Comparison of ENCODE assay signal across 11 cellular contexts in genomic region chr7:23759556-23760391, GRCh38. TPM values are rescaled to one million over a fixed set of nuclear protein-coding genes. Genes with fewer than 3 reads are reported as not detected.
DNase-seq lines count a peak whose midpoint lies in the region; ATAC-seq, FAIRE-seq and TF ChIP-seq lines count a peak whose summit lies in the region.
"Had no signal": no experiment of that assay in that cellular context is flagged by ENCODE, and none has a peak within 500 bp of the region (broad histone marks: within the 10 kb centered on the region; RNA-seq: fewer than 3 reads in every experiment).

No MANE protein-coding gene starts in this region.

- DNase-seq in COLO668 (lab: John Stamatoyannopoulos, UW; ENCODE audit: unreplicated experiment) (peak; percentile 27), HTR-8/SVneo (ENCODE audit: insufficient read length, low spot score) (peak; percentile 60), kidney tubule cell (ENCODE audit: low spot score) (peak; percentile 96), ureter (ENCODE audit: low spot score) (no peak), thyroid gland (no peak)
- no peak for DNase-seq in CD4-positive, alpha-beta memory T cell
- no peak for DNase-seq in stimulated activated effector memory CD8-positive, alpha-beta T cell treated with anti-CD3 and anti-CD28 coated beads, Interleukin-12 subunit alpha, Interleukin-12 subunit beta, amount 100 ng/mL, for 72 hours (ENCODE audit: low spot score in 2 of 2)
- DNase-seq: BE2C, Kasumi-1, transverse colon had no signal

- TF ChIP-seq CTCF in thyroid gland (IDR thresholded peaks at IDR 0.05), result no peak

- ATAC-seq in SK-N-SH treated with all-trans-retinoic acid at 6 μM for 48 hours, result peak; percentile 64
- no peak for ATAC-seq in stimulated activated effector memory CD8-positive, alpha-beta T cell treated with anti-CD3 and anti-CD28 coated beads, Interleukin-12 subunit alpha, Interleukin-12 subunit beta, amount 100 ng/mL, for 72 hours

- no peak overlapping the region for H3K4me3 Mint-ChIP-seq in CD4-positive, alpha-beta memory T cell
- no peak overlapping the region for H3K4me3 Mint-ChIP-seq in stimulated activated effector memory CD8-positive, alpha-beta T cell treated with anti-CD3 and anti-CD28 coated beads, Interleukin-12 subunit alpha, Interleukin-12 subunit beta, amount 100 ng/mL, for 72 hours

- no peaks in the 10 kb centered on the region for H3K27me3 ChIP-seq in CD4-positive, alpha-beta memory T cell (ENCODE audit: insufficient read depth, low read length)
- no peaks in the 10 kb centered on the region for H3K27me3 ChIP-seq in thyroid gland
- H3K27me3 ChIP-seq: BE2C, transverse colon had no signal

- TF ChIP-seq POLR2A in thyroid gland (IDR thresholded peaks at IDR 0.05), result no peak

- POLR2A ChIA-PET in CD4-positive, alpha-beta memory T cell (lab: Charles Lee; ENCODE audit: partially characterized antibody), result no interaction called here

- H3K27ac ChIP-seq in CD4-positive, alpha-beta memory T cell (ENCODE audit: low read depth, low read length), result no peak overlapping the region
- no peak overlapping the region for H3K27ac ChIP-seq in thyroid gland
- H3K27ac ChIP-seq: transverse colon had no signal

- no peaks in the 10 kb centered on the region for H3K36me3 ChIP-seq in CD4-positive, alpha-beta memory T cell (ENCODE audit: insufficient read depth, low read length)
- H3K36me3 ChIP-seq in thyroid gland, result no peaks in the 10 kb centered on the region
- H3K36me3 ChIP-seq: BE2C, transverse colon had no signal

- no peaks in the 10 kb centered on the region for H3K27me3 Mint-ChIP-seq in CD4-positive, alpha-beta memory T cell

- FAIRE-seq in HTR-8/SVneo (lab: Jason Lieb, UNC), result peak; percentile 13

- intact Hi-C loops in CD4-positive, alpha-beta memory T cell (cut with micrococcal nuclease), result no loop called here
- intact Hi-C loops in thyroid gland (cut with DNase I), result no loop called here

- H3K9me3 Mint-ChIP-seq in CD4-positive, alpha-beta memory T cell, result peaks cover 0 to 2% (median 0%) of the 10 kb centered on the region in 8 donors
- H3K9me3 Mint-ChIP-seq in stimulated activated effector memory CD8-positive, alpha-beta T cell treated with anti-CD3 and anti-CD28 coated beads, Interleukin-12 subunit alpha, Interleukin-12 subunit beta, amount 100 ng/mL, for 72 hours, result no peaks in the 10 kb centered on the region

- peaks cover 11 to 37% (median 18%) of the 10 kb centered on the region in 4 donors for H3K4me1 Mint-ChIP-seq in CD4-positive, alpha-beta memory T cell
- no peaks in the 10 kb centered on the region for H3K4me1 Mint-ChIP-seq in stimulated activated effector memory CD8-positive, alpha-beta T cell treated with anti-CD3 and anti-CD28 coated beads, Interleukin-12 subunit alpha, Interleukin-12 subunit beta, amount 100 ng/mL, for 72 hours

- no peaks in the 10 kb centered on the region for H3K4me1 ChIP-seq in CD4-positive, alpha-beta memory T cell (ENCODE audit: insufficient read depth, low read length)
- peaks cover 0 to 8% of the 10 kb centered on the region in 2 donors for H3K4me1 ChIP-seq in thyroid gland
- H3K4me1 ChIP-seq: BE2C had no signal

- H3K4me3 ChIP-seq in CD4-positive, alpha-beta memory T cell (ENCODE audit: low read length in 2 of 2), result no peak overlapping the region
- no peak overlapping the region for H3K4me3 ChIP-seq in thyroid gland (replicated peaks in 1 of 3)
- H3K4me3 ChIP-seq: transverse colon had no signal

- CTCF ChIA-PET in CD4-positive, alpha-beta memory T cell (lab: Charles Lee; ENCODE audit: partially characterized antibody), result interaction anchor here (1.6 kb wide), 1 partner anchor 10 kb away, joined by 3 read pairs; no protein-coding TSS in a partner anchor

- H3K9me3 ChIP-seq in CD4-positive, alpha-beta memory T cell (ENCODE audit: control insufficient read depth in 1 of 2, low read length in 2 of 2), result no peaks in the 10 kb centered on the region
- H3K9me3 ChIP-seq in thyroid gland, result no peaks in the 10 kb centered on the region
- H3K9me3 ChIP-seq: BE2C, transverse colon had no signal

- H3K27ac Mint-ChIP-seq in CD4-positive, alpha-beta memory T cell, result peak overlapping the region in 1 of 7 donors; percentile 4
- H3K27ac Mint-ChIP-seq in stimulated activated effector memory CD8-positive, alpha-beta T cell treated with anti-CD3 and anti-CD28 coated beads, Interleukin-12 subunit alpha, Interleukin-12 subunit beta, amount 100 ng/mL, for 72 hours, result no peak overlapping the region

- peaks cover 3 to 11% of the 10 kb centered on the region in 2 donors for H3K36me3 Mint-ChIP-seq in CD4-positive, alpha-beta memory T cell
- no peaks in the 10 kb centered on the region for H3K36me3 Mint-ChIP-seq in stimulated activated effector memory CD8-positive, alpha-beta T cell treated with anti-CD3 and anti-CD28 coated beads, Interleukin-12 subunit alpha, Interleukin-12 subunit beta, amount 100 ng/mL, for 72 hours

TF ChIP-seq in SK-N-SH treated with all-trans-retinoic acid at 6 μM for 48 hours, 23 proteins besides CTCF, POLR2A, EP300 and RAD21:
- 0 out of 2 replicates have a peak, but pooled peaks have one; percentile 57 for TF ChIP-seq POU6F1 (CRISPR knock-in tag; IDR thresholded peaks at IDR 0.05; ENCODE audit: borderline replicate concordance, low read depth)
- TF ChIP-seq CSDC2 (CRISPR knock-in tag; IDR thresholded peaks at IDR 0.05), result peak; percentile 24; the same call in 1 of the 2 replicates
- TF ChIP-seq OSR1 (CRISPR knock-in tag; IDR thresholded peaks at IDR 0.05), result no peak
- TF ChIP-seq TOX (CRISPR knock-in tag; IDR thresholded peaks at IDR 0.05; ENCODE audit: borderline replicate concordance), result no peak
- TF ChIP-seq ESRRG (CRISPR knock-in tag; IDR thresholded peaks at IDR 0.05), result no peak
- TF ChIP-seq PATZ1 (CRISPR knock-in tag; IDR thresholded peaks at IDR 0.05; ENCODE audit: borderline replicate concordance), result peak; percentile 46; the same call in 1 of the 2 replicates
- TF ChIP-seq TCF4 (CRISPR knock-in tag; IDR thresholded peaks at IDR 0.05; ENCODE audit: borderline replicate concordance), result no peak
- TF ChIP-seq ZNF70 (CRISPR knock-in tag; IDR thresholded peaks at IDR 0.05), result no peak
- TF ChIP-seq SNAI2 (CRISPR knock-in tag; IDR thresholded peaks at IDR 0.05), result no peak
- TF ChIP-seq ISL1 (CRISPR knock-in tag; IDR thresholded peaks at IDR 0.05), result peak; percentile 91
- no peak for TF ChIP-seq ZNF8 (CRISPR knock-in tag; IDR thresholded peaks at IDR 0.05)
- TF ChIP-seq ZFP30 (CRISPR knock-in tag; IDR thresholded peaks at IDR 0.05), result no peak

RNA-seq across cellular contexts. Expression of gene STK31, which starts 49.8 kb away (rescaled TPM):
- 2.5 TPM for total RNA-seq in ureter
- total RNA-seq in CD4-positive, alpha-beta memory T cell, result 1 to 10 TPM in 1 of 2 experiments, under 1 TPM in 1; 0.55 to 1.1 TPM
- not detected for polyA plus RNA-seq in CD4-positive, alpha-beta memory T cell
- total RNA-seq in thyroid gland, result 1 to 10 TPM in 2 of 4 donors, under 1 TPM in 2; 0.27 to 2.3 (median 0.70) TPM

Comparison
In these comparisons a context has a peak if more than half of its experiments do, and no peak if none do; other contexts are left out.
1. DNase-seq: peak in COLO668 (single experiment), HTR-8/SVneo (single experiment) and kidney tubule cell (single experiment); none in ureter (single experiment), CD4-positive, alpha-beta memory T cell (0 of 5), stimulated activated effector memory CD8-positive, alpha-beta T cell treated with anti-CD3 and anti-CD28 coated beads, Interleukin-12 subunit alpha, Interleukin-12 subunit beta, amount 100 ng/mL, for 72 hours (0 of 2) and thyroid gland (0 of 2).